In the genomic region with DNA sequence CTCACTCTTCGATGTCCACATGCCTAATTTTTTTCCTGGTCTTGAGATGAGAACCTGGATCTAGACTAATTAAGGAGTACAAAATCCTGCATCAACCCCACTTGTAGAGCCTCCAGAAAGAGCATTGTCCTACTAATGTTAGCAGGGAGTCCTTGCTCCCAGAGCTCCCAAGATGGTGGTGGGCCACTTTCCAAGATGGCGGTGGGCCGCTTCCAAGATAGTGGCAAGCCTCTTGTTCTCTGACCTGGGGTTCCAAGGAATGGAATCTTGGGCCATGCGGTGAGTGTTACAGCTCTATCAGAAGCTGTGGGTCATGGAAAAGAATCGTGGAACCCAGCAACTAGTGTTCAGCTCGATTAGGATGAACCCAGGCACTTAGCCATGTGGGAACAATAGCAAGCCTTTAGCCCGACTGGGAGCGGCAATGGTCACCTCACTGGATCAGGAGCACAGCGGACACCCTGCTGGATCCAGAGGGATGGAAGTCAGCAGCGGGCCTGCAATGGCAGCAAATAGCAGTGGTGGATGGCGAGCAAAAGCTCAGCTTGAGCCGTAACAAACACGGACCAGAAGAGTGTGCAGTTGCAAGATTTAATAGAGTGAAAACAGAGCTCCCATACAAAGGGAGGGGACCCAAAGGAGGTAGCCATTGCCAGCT, we compare ENCODE assay signal across 1 cellular context.
TF ChIP-seq lines count a peak whose summit lies in the region.

No MANE protein-coding gene starts in this region.

TF ChIP-seq in K562, 482 proteins besides CTCF, POLR2A, EP300 and RAD21:
- TF ChIP-seq, protein P1, sequence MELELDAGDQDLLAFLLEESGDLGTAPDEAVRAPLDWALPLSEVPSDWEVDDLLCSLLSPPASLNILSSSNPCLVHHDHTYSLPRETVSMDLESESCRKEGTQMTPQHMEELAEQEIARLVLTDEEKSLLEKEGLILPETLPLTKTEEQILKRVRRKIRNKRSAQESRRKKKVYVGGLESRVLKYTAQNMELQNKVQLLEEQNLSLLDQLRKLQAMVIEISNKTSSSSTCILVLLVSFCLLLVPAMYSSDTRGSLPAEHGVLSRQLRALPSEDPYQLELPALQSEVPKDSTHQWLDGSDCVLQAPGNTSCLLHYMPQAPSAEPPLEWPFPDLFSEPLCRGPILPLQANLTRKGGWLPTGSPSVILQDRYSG (tag; conservative IDR thresholded peaks at IDR 0.05; ENCODE audit: low read depth) = 0 out of 2 replicates have a peak, but pooled peaks have one; percentile 33
- peak in 1 of 3 experiments; percentile 52 for TF ChIP-seq YY1 (IDR thresholded peaks at IDR 0.05; ENCODE audit: borderline replicate concordance in 1 of 3, control insufficient read depth in 1 of 3, extremely low read depth in 1 of 3, insufficient read depth in 3 of 3, insufficient read length in 1 of 3, insufficient replicate concordance in 2 of 3, low read depth in 1 of 3, low read length in 2 of 3)
